In the genomic region with DNA sequence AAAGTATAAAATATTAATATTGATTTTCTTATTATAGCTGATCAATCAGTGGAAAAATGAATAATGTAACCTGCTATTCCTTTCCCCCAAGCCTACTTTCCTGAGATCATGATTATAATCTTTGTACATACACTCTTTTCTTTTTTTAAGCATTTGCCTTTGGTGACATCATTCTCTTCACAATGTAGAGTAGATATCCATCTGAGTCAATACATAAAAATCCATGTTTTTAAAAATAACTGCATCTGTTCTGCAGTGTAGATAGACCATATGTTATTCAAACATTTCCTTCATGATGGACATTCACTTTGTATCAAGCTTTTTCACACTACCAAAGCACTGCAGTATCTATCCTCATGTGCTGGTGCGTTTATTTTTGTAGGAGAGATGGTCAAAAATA, we compare ENCODE assay signal across 19 cellular contexts.
"Had no signal": no experiment of that assay in that cellular context is flagged by ENCODE, and none has a peak within 500 bp of the region (broad histone marks: within the 10 kb centered on the region; RNA-seq: fewer than 3 reads in every experiment).

No MANE protein-coding gene starts in this region.

- H3K36me3 ChIP-seq: brain microvascular endothelial cell, ovary, sigmoid colon, stomach, thoracic aorta, upper lobe of right lung had no signal

- H3K9me3 ChIP-seq: ovary, sigmoid colon, stomach, thoracic aorta, upper lobe of right lung had no signal

- H3K27me3 ChIP-seq: brain microvascular endothelial cell, foreskin keratinocyte, ovary, sigmoid colon, stomach, upper lobe of right lung had no signal

- H3K27ac ChIP-seq: brain microvascular endothelial cell, epithelial cell of prostate, foreskin keratinocyte, ovary, sigmoid colon, stomach, thoracic aorta, upper lobe of right lung had no signal

- H3K4me1 ChIP-seq: upper lobe of right lung had no signal

- ATAC-seq: activated CD8-positive, alpha-beta T cell treated with anti-CD3 and anti-CD28 coated beads for 36 hours; activated naive CD4-positive, alpha-beta T cell treated with anti-CD3 and anti-CD28 coated beads, Interleukin-2, amount 50 U/mL, for 72 hours; activated T-cell treated with anti-CD3 and anti-CD28 coated beads, Interleukin-2, amount 50 U/mL, for 72 hours; foreskin keratinocyte; upper lobe of right lung had no signal

- H3K4me3 ChIP-seq: ovary, sigmoid colon, stomach, thoracic aorta, upper lobe of right lung had no signal

- DNase-seq: activated B cell treated with CpG ODN at 0.5 μM for 24 hours; activated CD4-positive, alpha-beta T cell treated with anti-CD3 and anti-CD28 coated beads for 48 hours; activated CD8-positive, alpha-beta T cell treated with anti-CD3 and anti-CD28 coated beads for 36 hours; activated gamma-delta T cell; activated T-cell treated with anti-CD3 and anti-CD28 coated beads, Interleukin-2, amount 50 U/mL, for 72 hours; amniotic stem cell; foreskin keratinocyte; immature natural killer cell; ovary; sigmoid colon; stimulated activated CD4-positive, alpha-beta T cell treated with anti-CD3 and anti-CD28 coated beads, Interleukin-12 subunit alpha, Interleukin-12 subunit beta, amount 100 ng/mL, for 4 hours; stimulated activated CD4-positive, alpha-beta T cell treated with anti-CD3 and anti-CD28 coated beads, Interleukin-2, amount 100 ng/mL, for 24 hours; stomach; T-helper 2 cell; upper lobe of right lung had no signal
